19 cellular contexts compared by ENCODE assay signal in the genomic region with DNA sequence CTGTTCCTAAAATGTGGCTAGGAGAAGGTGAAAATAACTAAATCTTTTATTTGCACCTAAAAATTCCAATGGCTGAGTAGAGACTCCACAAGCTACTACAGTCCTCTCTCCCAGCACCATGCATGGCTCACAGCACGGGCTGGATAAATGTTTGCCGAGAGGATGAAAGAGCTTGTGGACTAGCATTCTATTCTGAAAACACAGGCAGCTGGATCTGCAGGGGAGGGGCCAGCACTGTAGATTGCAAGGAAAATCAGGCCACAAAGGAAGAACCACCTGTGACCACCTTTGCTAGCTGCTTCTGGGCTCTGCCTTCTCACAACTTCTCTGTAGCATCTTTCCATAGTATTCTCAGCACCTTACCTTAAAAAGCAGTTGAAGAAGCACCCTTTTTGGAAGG. TPM values are rescaled to one million over a fixed set of nuclear protein-coding genes. Genes with fewer than 3 reads are reported as not detected.
"Had no signal": no experiment of that assay in that cellular context is flagged by ENCODE, and none has a peak within 500 bp of the region (broad histone marks: within the 10 kb centered on the region; RNA-seq: fewer than 3 reads in every experiment).

No MANE protein-coding gene starts in this region.

- H3K9ac ChIP-seq: neural progenitor cell had no signal

- H3K27ac ChIP-seq: coronary artery, neural progenitor cell, thoracic aorta had no signal

- H3K4me3 ChIP-seq: coronary artery, esophagus muscularis mucosa, lung, neural progenitor cell, thoracic aorta, upper lobe of right lung had no signal

- H3K36me3 ChIP-seq: esophagus muscularis mucosa, neural progenitor cell, thoracic aorta, upper lobe of right lung had no signal

- H2AFZ ChIP-seq: neural progenitor cell had no signal

- DNase-seq: activated CD4-positive, alpha-beta memory T cell treated with anti-CD3 and anti-CD28 coated beads for 36 hours; activated CD4-positive, alpha-beta T cell treated with anti-CD3 and anti-CD28 coated beads for 48 hours; activated naive CD4-positive, alpha-beta T cell treated with Interleukin-2 at 50 U/mL for 16 hours; activated naive CD8-positive, alpha-beta T cell treated with anti-CD3 and anti-CD28 coated beads for 36 hours; activated T-cell treated with anti-CD3 and anti-CD28 coated beads, Interleukin-2, amount 50 U/mL, for 48 hours; islet precursor cell; naive thymus-derived CD8-positive, alpha-beta T cell; posterior cingulate gyrus; retina; stimulated activated CD4-positive, alpha-beta T cell treated with anti-CD3 and anti-CD28 coated beads, Interleukin-4, amount 100 ng/mL, for 24 hours; stimulated activated naive CD4-positive, alpha-beta T cell treated with Interleukin-2 at 50 U/mL for 16 hours; T-helper 17 cell; upper lobe of right lung had no signal

- H3K9me3 ChIP-seq: thoracic aorta, upper lobe of right lung had no signal

- H3K4me2 ChIP-seq: neural progenitor cell had no signal

- H3K27me3 ChIP-seq: esophagus muscularis mucosa, neural progenitor cell, upper lobe of right lung had no signal

- ATAC-seq: naive thymus-derived CD8-positive, alpha-beta T cell; T-helper 17 cell; upper lobe of right lung had no signal

RNA-seq across cellular contexts. Expression of a gene that starts 46.6 kb away (rescaled TPM):
- total RNA-seq: bronchial epithelial cell had no signal
